1 cellular context compared by ENCODE assay signal in genomic region chr17:496761-497586, GRCh38.
TF ChIP-seq lines count a peak whose summit lies in the region.

No MANE protein-coding gene starts in this region.

TF ChIP-seq in H1, 55 proteins besides CTCF, POLR2A, EP300 and RAD21 (continued from another document):
- TF ChIP-seq RNF2 (IDR thresholded peaks at IDR 0.05; ENCODE audit: borderline replicate concordance, low read depth, low read length, missing control alignments, poor library complexity, severe bottlenecking) (no peak), CBX8 (IDR thresholded peaks at IDR 0.05; ENCODE audit: borderline replicate concordance, low read depth, low read length) (no peak), SIX5 (IDR thresholded peaks at IDR 0.05; ENCODE audit: low read depth, low read length) (no peak), EZH2 (IDR thresholded peaks at IDR 0.05; ENCODE audit: low read depth, low read length, severe bottlenecking) (no peak), JUND (IDR thresholded peaks at IDR 0.05; ENCODE audit: low read length) (no peak), SRF (IDR thresholded peaks at IDR 0.05; ENCODE audit: low read depth, low read length) (no peak), CHD2 (IDR thresholded peaks at IDR 0.05; ENCODE audit: low read length) (no peak), TCF12 (IDR thresholded peaks at IDR 0.05; ENCODE audit: low read depth, low read length) (no peak), HDAC2 (IDR thresholded peaks at IDR 0.05; ENCODE audit: borderline replicate concordance in 1 of 2, low read depth in 2 of 2, low read length in 2 of 2) (no peak), RFX5 (IDR thresholded peaks at IDR 0.05; ENCODE audit: borderline replicate concordance, low read depth, low read length) (no peak), JUN (IDR thresholded peaks at IDR 0.05; ENCODE audit: low read depth, low read length) (no peak)
TF ChIP-seq in H1: peak in this region for 0.
